1 cellular context compared by ENCODE assay signal in genomic region chr12:6492838-6493579, GRCh38.
A peak's percentile ranks its signal among the peaks of the same experiment; 100 is the strongest.
TF ChIP-seq lines count a peak whose summit lies in the region.

TSS of gene MRPL51 (minus strand) at chr12:6493262. CDS start at chr12:6493136, 126 bp downstream.

TF ChIP-seq in HepG2, 621 proteins besides CTCF, POLR2A, EP300 and RAD21 (continued from another document):
- TF ChIP-seq HNF4G (IDR thresholded peaks at IDR 0.05; ENCODE audit: borderline replicate concordance, low read depth, low read length) (no peak), HNF4G (CRISPR knock-in tag; IDR thresholded peaks at IDR 0.05; ENCODE audit: borderline replicate concordance, low read depth) (no peak), NFRKB (IDR thresholded peaks at IDR 0.05) (no peak), HHEX (CRISPR knock-in tag; IDR thresholded peaks at IDR 0.05) (no peak), MXI1 (IDR thresholded peaks at IDR 0.05; ENCODE audit: borderline replicate concordance, low read depth, low read length) (peak; percentile 57; the same call in 1 of the 3 replicates), SP2 (CRISPR knock-in tag; IDR thresholded peaks at IDR 0.05) (peak; percentile 77), ZNF652 (CRISPR knock-in tag; IDR thresholded peaks at IDR 0.05; ENCODE audit: borderline replicate concordance, low read depth) (no peak), EZH2 (conservative IDR thresholded peaks at IDR 0.05; ENCODE audit: low read depth, low read length) (no peak), ZNF431 (CRISPR knock-in tag; IDR thresholded peaks at IDR 0.05; ENCODE audit: borderline replicate concordance, low read depth) (no peak), GATAD2A (CRISPR knock-in tag; IDR thresholded peaks at IDR 0.05) (no peak; the same call in 1 of the 2 replicates), XRCC5 (optimal IDR thresholded peaks at IDR 0.05; ENCODE audit: low read length) (peak; percentile 63), KLF12 (CRISPR knock-in tag; IDR thresholded peaks at IDR 0.05; ENCODE audit: borderline replicate concordance) (0 out of 2 replicates have a peak, but pooled peaks have one; percentile 0), MAX (IDR thresholded peaks at IDR 0.05) (peak; percentile 64), POLR2G (IDR thresholded peaks at IDR 0.05; ENCODE audit: low read depth, low read length) (peak; percentile 94), RARG (CRISPR knock-in tag; IDR thresholded peaks at IDR 0.05; ENCODE audit: low read depth) (no peak), NBN (conservative IDR thresholded peaks at IDR 0.05) (no peak), NFAT5 (CRISPR knock-in tag; IDR thresholded peaks at IDR 0.05) (no peak), ZNF607 (CRISPR knock-in tag; IDR thresholded peaks at IDR 0.05; ENCODE audit: borderline replicate concordance) (peak; percentile 25; the same call in 1 of the 2 replicates), MTF1 (CRISPR knock-in tag; IDR thresholded peaks at IDR 0.05) (no peak), ZNF543 (CRISPR knock-in tag; IDR thresholded peaks at IDR 0.05) (0 out of 2 replicates have a peak, but pooled peaks have one; percentile 13), NR2F2 (IDR thresholded peaks at IDR 0.05; ENCODE audit: borderline replicate concordance, low read depth) (0 out of 2 replicates have a peak, but pooled peaks have one; percentile 11), ZNF264 (CRISPR knock-in tag; IDR thresholded peaks at IDR 0.05) (peak; percentile 19; the same call in 1 of the 2 replicates)
